1 cellular context compared by ENCODE assay signal in the genomic region with DNA sequence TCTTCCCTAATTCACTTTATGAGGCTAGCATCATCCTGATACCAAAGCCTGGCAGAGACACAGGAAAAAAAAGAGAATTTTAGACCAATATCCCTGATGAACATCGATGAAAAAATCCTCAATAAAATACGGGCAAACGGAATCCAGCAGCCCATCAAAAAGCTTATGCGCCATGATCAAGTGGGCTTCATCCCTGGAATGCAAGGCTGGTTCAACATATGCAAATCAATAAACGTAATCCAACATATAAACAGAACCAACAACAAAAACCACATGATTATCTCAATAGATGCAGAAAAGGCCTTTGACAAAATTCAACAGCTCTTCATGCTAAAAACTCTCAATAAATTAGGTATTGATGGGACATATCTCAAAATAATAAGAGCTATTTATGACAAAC. TPM values are rescaled to one million over a fixed set of nuclear protein-coding genes. Genes with fewer than 3 reads are reported as not detected.
"Had no signal": no experiment of that assay in that cellular context is flagged by ENCODE, and none has a peak within 500 bp of the region (broad histone marks: within the 10 kb centered on the region; RNA-seq: fewer than 3 reads in every experiment).

No MANE protein-coding gene starts in this region.

RNA-seq across cellular contexts. Expression of a gene that starts 54.7 kb away (rescaled TPM):
- total RNA-seq: ascending aorta had no signal
